ENCODE assay signal across 27 cellular contexts in the genomic region with DNA sequence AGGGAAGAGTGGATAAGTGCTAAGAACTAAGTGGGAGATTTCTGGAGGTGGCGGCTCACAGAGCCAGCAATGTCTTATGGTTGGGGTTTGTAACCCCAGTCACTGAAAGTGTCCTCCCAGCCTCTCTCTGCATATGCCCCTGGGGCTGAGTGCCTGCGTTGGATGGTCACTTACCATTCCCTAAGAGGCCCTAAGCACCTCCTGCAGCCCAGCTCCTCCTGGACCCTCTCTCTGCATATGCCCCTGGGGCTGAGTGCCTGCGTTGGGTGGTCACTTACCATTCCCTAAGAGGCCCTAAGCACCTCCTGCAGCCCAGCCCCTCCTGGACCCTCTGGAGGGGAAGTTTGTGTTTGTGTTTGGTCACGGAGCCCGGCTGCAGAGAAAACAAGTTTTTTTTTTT.
"Had no signal": no experiment of that assay in that cellular context is flagged by ENCODE, and none has a peak within 500 bp of the region (broad histone marks: within the 10 kb centered on the region; RNA-seq: fewer than 3 reads in every experiment).

No MANE protein-coding gene starts in this region.

- ATAC-seq: activated CD4-positive, alpha-beta T cell treated with anti-CD3 and anti-CD28 coated beads for 36 hours; activated CD8-positive, alpha-beta T cell treated with anti-CD3 and anti-CD28 coated beads, Interleukin-2, amount 10 ng/mL, durations not matched to agents 7 days and 5 days; activated naive CD4-positive, alpha-beta T cell treated with anti-CD3 and anti-CD28 coated beads, Interleukin-2, amount 50 U/mL, for 72 hours; activated T-cell treated with anti-CD3 and anti-CD28 coated beads, Interleukin-2, amount 50 U/mL, for 72 hours; effector memory CD8-positive, alpha-beta T cell; gastroesophageal sphincter; heart right ventricle had no signal

- H3K27me3 ChIP-seq: brain microvascular endothelial cell had no signal

- DNase-seq: activated CD4-positive, alpha-beta memory T cell treated with anti-CD3 and anti-CD28 coated beads for 36 hours; activated CD4-positive, alpha-beta T cell treated with anti-CD3 and anti-CD28 coated beads for 36 hours; activated CD4-positive, alpha-beta T cell treated with anti-CD3 and anti-CD28 coated beads, Interleukin-2, amount 10 ng/mL, durations not matched to agents 24 days and 14 days; activated CD4-positive, CD25-positive, alpha-beta regulatory T cell; activated CD4-positive, CD25-positive, alpha-beta regulatory T cell treated with anti-CD3 and anti-CD28 coated beads, Interleukin-2, amount 50 U/mL, for 72 hours; activated CD8-positive, alpha-beta T cell treated with anti-CD3 and anti-CD28 coated beads, Interleukin-2, amount 10 ng/mL, durations not matched to agents 7 days and 5 days; activated gamma-delta T cell; activated naive CD4-positive, alpha-beta T cell; activated naive CD4-positive, alpha-beta T cell treated with anti-CD3 and anti-CD28 coated beads, Interleukin-2, amount 10 ng/mL, durations not matched to agents 7 days and 5 days; activated naive CD8-positive, alpha-beta T cell treated with anti-CD3 and anti-CD28 coated beads, Interleukin-2, amount 10 ng/mL, durations not matched to agents 7 days and 5 days; activated T-cell treated with anti-CD3 and anti-CD28 coated beads for 4 hours; activated T-cell treated with anti-CD3 and anti-CD28 coated beads, Interleukin-2, amount 50 U/mL, for 24 hours; activated T-cell treated with anti-CD3 and anti-CD28 coated beads, Interleukin-2, amount 50 U/mL, for 72 hours; brain microvascular endothelial cell; dermis blood vessel endothelial cell; effector CD4-positive, alpha-beta T cell; effector memory CD8-positive, alpha-beta T cell; erythroblast; esophagus squamous epithelium; foreskin melanocyte; heart right ventricle; T-helper 1 cell; T-helper 2 cell had no signal

- H3K27ac ChIP-seq: brain microvascular endothelial cell, coronary artery, esophagus squamous epithelium, gastroesophageal sphincter, heart right ventricle had no signal

- H3K36me3 ChIP-seq: brain microvascular endothelial cell, esophagus squamous epithelium, gastroesophageal sphincter, heart right ventricle had no signal

- H3K4me3 Mint-ChIP-seq: activated CD4-positive, alpha-beta memory T cell treated with anti-CD3 and anti-CD28 coated beads for 36 hours; activated CD4-positive, alpha-beta T cell treated with anti-CD3 and anti-CD28 coated beads for 36 hours; activated CD4-positive, alpha-beta T cell treated with anti-CD3 and anti-CD28 coated beads, Interleukin-2, amount 10 ng/mL, durations not matched to agents 24 days and 14 days; activated CD8-positive, alpha-beta T cell treated with anti-CD3 and anti-CD28 coated beads, Interleukin-2, amount 10 ng/mL, durations not matched to agents 7 days and 5 days; activated naive CD4-positive, alpha-beta T cell treated with anti-CD3 and anti-CD28 coated beads, Interleukin-2, amount 10 ng/mL, durations not matched to agents 7 days and 5 days; activated naive CD8-positive, alpha-beta T cell treated with anti-CD3 and anti-CD28 coated beads, Interleukin-2, amount 10 ng/mL, durations not matched to agents 7 days and 5 days; activated T-cell treated with anti-CD3 and anti-CD28 coated beads, Interleukin-2, amount 50 U/mL, for 24 hours; activated T-cell treated with anti-CD3 and anti-CD28 coated beads, Interleukin-2, amount 50 U/mL, for 72 hours; central memory CD8-positive, alpha-beta T cell; effector memory CD8-positive, alpha-beta T cell had no signal

- H3K4me3 ChIP-seq: coronary artery, esophagus squamous epithelium, gastroesophageal sphincter, heart right ventricle had no signal

- H3K27ac Mint-ChIP-seq: activated CD4-positive, alpha-beta memory T cell treated with anti-CD3 and anti-CD28 coated beads for 36 hours; activated CD4-positive, alpha-beta T cell treated with anti-CD3 and anti-CD28 coated beads for 36 hours; activated CD4-positive, alpha-beta T cell treated with anti-CD3 and anti-CD28 coated beads, Interleukin-2, amount 10 ng/mL, durations not matched to agents 24 days and 14 days; activated CD8-positive, alpha-beta T cell treated with anti-CD3 and anti-CD28 coated beads, Interleukin-2, amount 10 ng/mL, durations not matched to agents 7 days and 5 days; activated naive CD4-positive, alpha-beta T cell treated with anti-CD3 and anti-CD28 coated beads, Interleukin-2, amount 10 ng/mL, durations not matched to agents 7 days and 5 days; activated naive CD4-positive, alpha-beta T cell treated with anti-CD3 and anti-CD28 coated beads, Interleukin-2, amount 50 U/mL, for 72 hours; activated naive CD8-positive, alpha-beta T cell treated with anti-CD3 and anti-CD28 coated beads, Interleukin-2, amount 10 ng/mL, durations not matched to agents 7 days and 5 days; activated T-cell treated with anti-CD3 and anti-CD28 coated beads, Interleukin-2, amount 50 U/mL, for 24 hours; activated T-cell treated with anti-CD3 and anti-CD28 coated beads, Interleukin-2, amount 50 U/mL, for 72 hours; effector memory CD8-positive, alpha-beta T cell had no signal

- H3K4me1 ChIP-seq: esophagus squamous epithelium, gastroesophageal sphincter, heart right ventricle had no signal

- H3K4me1 Mint-ChIP-seq: central memory CD8-positive, alpha-beta T cell had no signal

- H3K9me3 Mint-ChIP-seq: activated CD4-positive, alpha-beta T cell treated with anti-CD3 and anti-CD28 coated beads, Interleukin-2, amount 10 ng/mL, durations not matched to agents 24 days and 14 days; activated naive CD4-positive, alpha-beta T cell treated with anti-CD3 and anti-CD28 coated beads, Interleukin-2, amount 50 U/mL, for 72 hours; central memory CD8-positive, alpha-beta T cell; effector memory CD8-positive, alpha-beta T cell had no signal

- H3K36me3 Mint-ChIP-seq: activated CD4-positive, alpha-beta memory T cell treated with anti-CD3 and anti-CD28 coated beads for 36 hours; activated naive CD4-positive, alpha-beta T cell treated with anti-CD3 and anti-CD28 coated beads, Interleukin-2, amount 10 ng/mL, durations not matched to agents 7 days and 5 days; activated naive CD4-positive, alpha-beta T cell treated with anti-CD3 and anti-CD28 coated beads, Interleukin-2, amount 50 U/mL, for 72 hours; activated naive CD8-positive, alpha-beta T cell treated with anti-CD3 and anti-CD28 coated beads, Interleukin-2, amount 10 ng/mL, durations not matched to agents 7 days and 5 days had no signal

- H3K9me3 ChIP-seq: esophagus squamous epithelium had no signal
